In genomic region chr1:229012823-229013222, GRCh38 we compare ENCODE assay signal across 22 cellular contexts.
"Had no signal": no experiment of that assay in that cellular context is flagged by ENCODE, and none has a peak within 500 bp of the region (broad histone marks: within the 10 kb centered on the region; RNA-seq: fewer than 3 reads in every experiment).

No MANE protein-coding gene starts in this region.

- ATAC-seq: natural killer cell had no signal

- H3K9me3 Mint-ChIP-seq: natural killer cell, neural crest cell had no signal

- H3K27ac ChIP-seq: dorsolateral prefrontal cortex, epithelial cell of prostate, esophagus muscularis mucosa, ovary, right atrium auricular region, stomach, thoracic aorta, transverse colon had no signal

- H3K4me1 Mint-ChIP-seq: neural crest cell had no signal

- FAIRE-seq: islet of Langerhans, small intestine had no signal

- DNase-seq: cortex of kidney; dorsolateral prefrontal cortex; effector CD8-positive, alpha-beta T cell; foreskin melanocyte; head of caudate nucleus; hippocampal formation; kidney glomerular epithelial cell; mammary epithelial cell; natural killer cell; ovary; small intestine; stimulated activated CD4-positive, alpha-beta T cell treated with anti-CD3 and anti-CD28 coated beads, Interleukin-12 subunit alpha, Interleukin-12 subunit beta, amount 100 ng/mL, for 4 hours; stimulated activated naive CD4-positive, alpha-beta T cell; stomach; substantia nigra; transverse colon had no signal

- H3K36me3 ChIP-seq: esophagus muscularis mucosa, ovary, right atrium auricular region, stomach, thoracic aorta, transverse colon had no signal

- H3K27ac Mint-ChIP-seq: natural killer cell had no signal

- H3K4me3 ChIP-seq: dorsolateral prefrontal cortex, esophagus muscularis mucosa, ovary, right atrium auricular region, stomach, thoracic aorta, transverse colon had no signal

- H3K4me3 Mint-ChIP-seq: natural killer cell, neural crest cell had no signal

- H3K36me3 Mint-ChIP-seq: natural killer cell had no signal

- H3K27me3 ChIP-seq: dorsolateral prefrontal cortex, esophagus muscularis mucosa, ovary, right atrium auricular region, stomach, transverse colon had no signal

- H3K9me3 ChIP-seq: esophagus muscularis mucosa, ovary, right atrium auricular region, stomach, thoracic aorta, transverse colon had no signal

- H3K4me1 ChIP-seq: esophagus muscularis mucosa, right atrium auricular region, stomach, transverse colon had no signal
